In the genomic region with DNA sequence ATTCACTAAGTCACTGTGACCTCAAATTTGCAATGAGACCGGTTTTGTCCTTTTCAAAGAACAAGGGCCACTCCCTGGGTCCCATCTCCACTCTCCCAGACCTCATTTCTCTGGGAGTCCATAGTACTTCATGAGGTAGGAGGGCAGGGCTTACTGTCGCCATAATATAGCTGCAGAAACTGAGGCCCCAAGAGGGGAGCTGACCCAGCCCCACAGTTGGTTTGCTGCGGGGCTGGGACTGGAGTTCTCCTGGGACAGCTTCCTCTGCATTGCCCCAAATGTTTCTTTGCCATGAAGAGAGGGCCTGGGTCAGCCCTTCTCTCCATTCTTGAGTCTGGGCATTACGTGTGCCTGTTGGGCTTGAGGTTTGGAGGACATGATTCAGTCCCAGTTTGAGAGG, we compare ENCODE assay signal across 17 cellular contexts.
"Had no signal": no experiment of that assay in that cellular context is flagged by ENCODE, and none has a peak within 500 bp of the region (broad histone marks: within the 10 kb centered on the region; RNA-seq: fewer than 3 reads in every experiment).

No MANE protein-coding gene starts in this region.

- H3K36me3 Mint-ChIP-seq: mesothelial cell of epicardium; stimulated activated naive B cell treated with anti-CD40 and anti-IgM and Interleukin-4, amounts not matched to agents 10 μg/mL and 1 μg/mL and 100 μg/mL, for 72 hours; T-cell; WTC11 had no signal

- H3K4me3 ChIP-seq: lower lobe of right lung, ovary, spleen, tibial nerve had no signal

- H3K4me3 Mint-ChIP-seq: activated CD4-positive, alpha-beta T cell treated with anti-CD3 and anti-CD28 coated beads for 36 hours; mesothelial cell of epicardium; stimulated activated naive B cell treated with anti-CD40 and anti-IgM and Interleukin-4, amounts not matched to agents 10 μg/mL and 1 μg/mL and 100 μg/mL, for 72 hours; T-cell; WTC11 had no signal

- H3K4me1 Mint-ChIP-seq: activated CD4-positive, alpha-beta T cell treated with anti-CD3 and anti-CD28 coated beads for 36 hours; mesothelial cell of epicardium; T-cell had no signal

- H3K9ac ChIP-seq: SK-N-SH had no signal

- H3K4me2 ChIP-seq: SK-N-SH had no signal

- H3K9me3 Mint-ChIP-seq: activated T-helper 2 cell treated with anti-CD3 and anti-CD28 coated beads, Interferon-gamma antibody, Interleukin-2, Interleukin-4, amounts not matched to agents 10 μg/mL and 5 μg/mL and 100 μg/mL, durations not matched to agents 14 hours and 24 hours and 36 hours; mesothelial cell of epicardium; T-cell; WTC11 had no signal

- FAIRE-seq: islet of Langerhans had no signal

- H3K27ac Mint-ChIP-seq: activated CD4-positive, alpha-beta T cell treated with anti-CD3 and anti-CD28 coated beads for 36 hours; activated T-helper 2 cell treated with anti-CD3 and anti-CD28 coated beads, Interferon-gamma antibody, Interleukin-2, Interleukin-4, amounts not matched to agents 10 μg/mL and 5 μg/mL and 100 μg/mL, durations not matched to agents 14 hours and 24 hours and 36 hours; mesothelial cell of epicardium; stimulated activated naive B cell treated with anti-CD40 and anti-IgM and Interleukin-4, amounts not matched to agents 10 μg/mL and 1 μg/mL and 100 μg/mL, for 72 hours; T-cell; WTC11 had no signal

- H3K27me3 ChIP-seq: ovary, spleen, tibial nerve had no signal

- H3K36me3 ChIP-seq: lower lobe of right lung, ovary, spleen, tibial nerve had no signal

- ATAC-seq: activated CD4-positive, alpha-beta T cell treated with anti-CD3 and anti-CD28 coated beads for 36 hours; left colon had no signal

- H3K9me3 ChIP-seq: lower lobe of right lung, ovary, SK-N-SH, spleen, tibial nerve had no signal

- H3K27ac ChIP-seq: lower lobe of right lung, ovary, spleen, tibial nerve had no signal

- H3K27me3 Mint-ChIP-seq: activated CD4-positive, alpha-beta T cell treated with anti-CD3 and anti-CD28 coated beads for 36 hours had no signal

- DNase-seq: activated CD4-positive, alpha-beta T cell treated with anti-CD3 and anti-CD28 coated beads, Interleukin-2, amount 50 U/mL, for 48 hours; activated naive CD4-positive, alpha-beta T cell treated with Interleukin-2 at 50 U/mL for 16 hours; glutamatergic neuron; hippocampal formation; left colon; lower lobe of right lung; spleen; stimulated activated naive B cell treated with anti-CD40 and anti-IgM and Interleukin-4, amounts not matched to agents 10 μg/mL and 1 μg/mL and 100 μg/mL, for 72 hours; T-cell had no signal
